ENCODE assay signal across 12 cellular contexts in genomic region chr7:91046322-91047088, GRCh38.
DNase-seq lines count a peak whose midpoint lies in the region; ATAC-seq and TF ChIP-seq lines count a peak whose summit lies in the region.
"Had no signal": no experiment of that assay in that cellular context is flagged by ENCODE, and none has a peak within 500 bp of the region (broad histone marks: within the 10 kb centered on the region; RNA-seq: fewer than 3 reads in every experiment).

No MANE protein-coding gene starts in this region.

- no peak for TF ChIP-seq POLR2A in breast epithelium (IDR thresholded peaks at IDR 0.05)

- H3K27ac ChIP-seq in breast epithelium: peak overlapping the region in 1 of 2 donors; percentile 48
- no peak overlapping the region for H3K27ac ChIP-seq in RWPE1
- no peak overlapping the region for H3K27ac ChIP-seq in foreskin keratinocyte

- no peak overlapping the region for H3K4me3 ChIP-seq in breast epithelium
- H3K4me3 ChIP-seq: lung, upper lobe of right lung had no signal

- TF ChIP-seq CTCF in MCF 10A (IDR thresholded peaks at IDR 0.05; ENCODE audit: unreplicated experiment) (peak; percentile 37), breast epithelium (IDR thresholded peaks at IDR 0.05) (no peak), RWPE1 (conservative IDR thresholded peaks at IDR 0.05; ENCODE audit: low read depth) (peak; percentile 65), foreskin keratinocyte (conservative IDR thresholded peaks at IDR 0.05) (peak; percentile 53), type B pancreatic cell (conservative IDR thresholded peaks at IDR 0.05) (peak; percentile 69), GM10266 (IDR thresholded peaks at IDR 0.05; ENCODE audit: control insufficient read depth, insufficient read depth, low read depth, missing control alignments) (no peak)

- H3K27ac Mint-ChIP-seq in MCF 10A (ENCODE audit: low read depth, unreplicated experiment) (no peak overlapping the region), type B pancreatic cell (no peak overlapping the region)
- H3K27ac Mint-ChIP-seq: CD4-positive, alpha-beta T cell had no signal

- BruUV-seq in MCF 10A (replicated peaks; lab: Mats Ljungman, UMichigan): no TSS peak

- peaks cover 5% of the 10 kb centered on the region for H3K36me3 Mint-ChIP-seq in MCF 10A (ENCODE audit: insufficient read depth, unreplicated experiment)
- H3K36me3 Mint-ChIP-seq in type B pancreatic cell: no peaks in the 10 kb centered on the region

- intact Hi-C loops in MCF 10A (cut with micrococcal nuclease) (no loop called here), breast epithelium (cut with DNase I; ENCODE audit: low total_unique reads) (no loop called here)

- H3K27me3 ChIP-seq in breast epithelium: no peaks in the 10 kb centered on the region
- H3K27me3 ChIP-seq in foreskin keratinocyte: no peaks in the 10 kb centered on the region
- H3K27me3 ChIP-seq: upper lobe of right lung had no signal

- CTCF ChIA-PET in MCF 10A (lab: Yijun Ruan, JAX): interaction anchor here (0.6 to 1.1 kb wide), 3 partner anchors 13 to 592 kb away, joined by 3 to 6 read pairs (median 4); no protein-coding TSS in a partner anchor
- CTCF ChIA-PET in RWPE1 (lab: Yijun Ruan, JAX): interaction anchor here (0.7 kb wide), 1 partner anchor 563 kb away, joined by 3 read pairs; no protein-coding TSS in a partner anchor

- no peaks in the 10 kb centered on the region for H3K9me3 ChIP-seq in breast epithelium
- H3K9me3 ChIP-seq: upper lobe of right lung had no signal

- POLR2A ChIA-PET in MCF 10A (lab: Yijun Ruan, JAX) (no interaction called here), RWPE1 (lab: Yijun Ruan, JAX; ENCODE audit: low non-redundant PET) (no interaction called here)

- H3K9me3 Mint-ChIP-seq in MCF 10A (ENCODE audit: unreplicated experiment) (no peaks in the 10 kb centered on the region), type B pancreatic cell (no peaks in the 10 kb centered on the region)
- H3K9me3 Mint-ChIP-seq: CD4-positive, alpha-beta T cell had no signal

- H3K27me3 Mint-ChIP-seq in MCF 10A (ENCODE audit: insufficient read depth, unreplicated experiment) (no peaks in the 10 kb centered on the region), type B pancreatic cell (no peaks in the 10 kb centered on the region)

- no peaks in the 10 kb centered on the region for H3K36me3 ChIP-seq in breast epithelium
- H3K36me3 ChIP-seq: upper lobe of right lung had no signal

- H3K4me1 ChIP-seq in breast epithelium: peaks cover 0 to 3% of the 10 kb centered on the region in 2 donors
- no peaks in the 10 kb centered on the region for H3K4me1 ChIP-seq in foreskin keratinocyte

- H3K4me1 Mint-ChIP-seq in MCF 10A (ENCODE audit: insufficient read depth, unreplicated experiment): peaks cover 5% of the 10 kb centered on the region
- H3K4me1 Mint-ChIP-seq in type B pancreatic cell (ENCODE audit: unreplicated experiment): peaks cover 7% of the 10 kb centered on the region

- no peak for DNase-seq in MCF 10A (ENCODE audit: unreplicated experiment)
- DNase-seq in breast epithelium (ENCODE audit: low spot score in 2 of 2): no peak
- no peak for DNase-seq in RWPE1 (ENCODE audit: low spot score)
- no peak for DNase-seq in foreskin keratinocyte
- no peak for DNase-seq in type B pancreatic cell (ENCODE audit: extremely low spot score, unreplicated experiment)
- DNase-seq in GM10266 (ENCODE audit: extremely low spot score): no peak
- no peak for DNase-seq in SIG-M5 (lab: John Stamatoyannopoulos, UW)
- DNase-seq: CD4-positive, alpha-beta T cell; effector CD8-positive, alpha-beta T cell; upper lobe of right lung had no signal

- ATAC-seq in foreskin keratinocyte (no peak), HG03280 (IDR thresholded peaks at IDR 0.05; ENCODE audit: unreplicated experiment) (no peak)
- ATAC-seq: upper lobe of right lung had no signal

- no peak overlapping the region for H3K4me3 Mint-ChIP-seq in MCF 10A (ENCODE audit: unreplicated experiment)
- no peak overlapping the region for H3K4me3 Mint-ChIP-seq in type B pancreatic cell
- H3K4me3 Mint-ChIP-seq: CD4-positive, alpha-beta T cell had no signal

Comparison
In these comparisons a context has a peak if more than half of its experiments do, and no peak if none do; other contexts are left out.
1. CTCF ChIP-seq: peak in MCF 10A (single experiment), RWPE1 (single experiment), foreskin keratinocyte (single experiment) and type B pancreatic cell (single experiment); none in breast epithelium (0 of 3) and GM10266 (single experiment).